ENCODE assay signal across 10 cellular contexts in genomic region chr12:120100630-120101029, GRCh38. TPM values are rescaled to one million over a fixed set of nuclear protein-coding genes. Genes with fewer than 3 reads are reported as not detected.
DNase-seq lines count a peak whose midpoint lies in the region; TF ChIP-seq lines count a peak whose summit lies in the region.
"Had no signal": no experiment of that assay in that cellular context is flagged by ENCODE, and none has a peak within 500 bp of the region (broad histone marks: within the 10 kb centered on the region; RNA-seq: fewer than 3 reads in every experiment).

No MANE protein-coding gene starts in this region.

- H3K9ac ChIP-seq in MM.1S (ENCODE audit: low read length) (peak overlapping the region; percentile 49; the same call in 1 of the 2 replicates), stomach smooth muscle (ENCODE audit: low read length in 2 of 2) (no peak overlapping the region)

- intact Hi-C loops in lower leg skin (cut with DNase I; ENCODE audit: low total_unique reads) = no loop called here

- H3K27ac ChIP-seq in MM.1S (ENCODE audit: low read length) (peak overlapping the region; percentile 73; the same call in 1 of the 2 replicates), caudate nucleus (ENCODE audit: low read depth, low read length) (peak overlapping the region; percentile 6), stomach smooth muscle (ENCODE audit: low read length) (peak overlapping the region; percentile 49)
- H3K27ac ChIP-seq: HL-60, left lung had no signal

- peaks cover 0 to 33% (median 8%) of the 10 kb centered on the region in 3 donors for H3K36me3 Mint-ChIP-seq in immature natural killer cell

- H3K9me3 Mint-ChIP-seq in immature natural killer cell = no peaks in the 10 kb centered on the region

- no peaks in the 10 kb centered on the region for H3K9me3 ChIP-seq in MM.1S (replicated peaks; ENCODE audit: insufficient read depth, low read length)
- H3K9me3 ChIP-seq in stomach smooth muscle (ENCODE audit: control insufficient read depth in 2 of 2, low read length in 2 of 2) = no peaks in the 10 kb centered on the region
- H3K9me3 ChIP-seq: left lung had no signal

- no peaks in the 10 kb centered on the region for H3K9me2 ChIP-seq in MM.1S (replicated peaks; ENCODE audit: insufficient read depth, low read length)

- H3F3A ChIP-seq in MM.1S (ENCODE audit: insufficient read depth, low read length) = peaks cover 5% of the 10 kb centered on the region; the same call in 1 of the 2 replicates

- H3K4me2 ChIP-seq in MM.1S (ENCODE audit: low read depth, low read length) = peak overlapping the region; percentile 73

- H3K4me3 ChIP-seq in MM.1S (ENCODE audit: low read length) (no peak overlapping the region), stomach smooth muscle (ENCODE audit: low read length in 2 of 2) (peak overlapping the region in 1 of 2 donors; percentile 22), lower leg skin (ENCODE audit: low read depth, poor library complexity, severe bottlenecking) (no peak overlapping the region)
- H3K4me3 ChIP-seq: left lung had no signal

- H3K4me3 Mint-ChIP-seq in immature natural killer cell = peak overlapping the region in 3 of 5 donors; percentile 6 to 84 (median 38)

- H2AFZ ChIP-seq in MM.1S (ENCODE audit: low read length) = no peak overlapping the region

- TF ChIP-seq POLR2A in lower leg skin (IDR thresholded peaks at IDR 0.05) = no peak

- peaks cover 0 to 9% (median 3%) of the 10 kb centered on the region in 3 donors for H3K27me3 Mint-ChIP-seq in immature natural killer cell (ENCODE audit: low read depth in 3 of 3)

- H3K79me2 ChIP-seq in MM.1S (ENCODE audit: low read length) = peaks cover 59% of the 10 kb centered on the region

- H3K36me3 ChIP-seq in MM.1S (replicated peaks; ENCODE audit: insufficient read depth, low read length) (no peaks in the 10 kb centered on the region; the same call in 1 of the 2 replicates), stomach smooth muscle (ENCODE audit: control insufficient read depth in 2 of 2, insufficient read depth in 2 of 2, low read length in 2 of 2) (peaks cover 34 to 37% of the 10 kb centered on the region in 2 donors)

- H3K27me3 ChIP-seq in MM.1S (replicated peaks; ENCODE audit: insufficient read depth, low read length) (no peaks in the 10 kb centered on the region), stomach smooth muscle (ENCODE audit: control insufficient read depth in 1 of 2, insufficient read depth in 2 of 2, low read length in 2 of 2) (no peaks in the 10 kb centered on the region)
- H3K27me3 ChIP-seq: left lung had no signal

- H3K4me1 ChIP-seq in MM.1S (ENCODE audit: low read length) = peaks cover 15% of the 10 kb centered on the region
- peaks cover 21% of the 10 kb centered on the region for H3K4me1 ChIP-seq in stomach smooth muscle (ENCODE audit: control insufficient read depth, insufficient read depth, low read length)

- 39 to 46% methylated on average over 13 to 20 of the region's 21 CpGs for WGBS in lower leg skin, 2 donors

- DNase-seq in MM.1S (no peak), caudate nucleus (lab: John Stamatoyannopoulos, UW) (peak in 58 of 61 donors; percentile 5 to 91 (median 63)), immature natural killer cell (no peak), retina (no peak), NCI-H226 (no peak), HT-29 (ENCODE audit: low spot score) (no peak), lower leg skin (ENCODE audit: low spot score in 2 of 2) (no peak)

- H3K27ac Mint-ChIP-seq in immature natural killer cell = peak overlapping the region in 3 of 6 donors; percentile 24 to 85 (median 69)

- no peaks in the 10 kb centered on the region for H4K20me1 ChIP-seq in MM.1S (ENCODE audit: insufficient read depth, low read length)

- peaks cover 44 to 48% of the 10 kb centered on the region in 2 donors for H3K4me1 Mint-ChIP-seq in immature natural killer cell

- TF ChIP-seq CTCF in MM.1S (IDR thresholded peaks at IDR 0.05; ENCODE audit: low read length) (no peak), lower leg skin (IDR thresholded peaks at IDR 0.05) (no peak)

RNA-seq across cellular contexts. Expression of gene RAB35, which starts 15.9 kb away (rescaled TPM):
- 10 to 100 TPM; 16.3 to 34.9 (median 26.3) TPM for polyA plus RNA-seq in immature natural killer cell
- total RNA-seq in HT-29 (2014; rRNA removed; shearing (Covaris generic)) = 46.1 and 53.4 TPM in 2 replicates
- total RNA-seq in lower leg skin = 10 to 100 TPM; 31.5 to 39.5 (median 33.8) TPM

Comparison
In these comparisons a context has a peak if more than half of its experiments do, and no peak if none do; other contexts are left out.
1. DNase-seq: peak in caudate nucleus (58 of 61); none in MM.1S (single experiment), immature natural killer cell (0 of 3), retina (single experiment), NCI-H226 (single experiment), HT-29 (single experiment) and lower leg skin (0 of 2).
2. H3K27ac ChIP-seq: peak in every context shown above with its lines; median percentile 73 in MM.1S; 49 in stomach smooth muscle; 6 in caudate nucleus.